In the genomic region with DNA sequence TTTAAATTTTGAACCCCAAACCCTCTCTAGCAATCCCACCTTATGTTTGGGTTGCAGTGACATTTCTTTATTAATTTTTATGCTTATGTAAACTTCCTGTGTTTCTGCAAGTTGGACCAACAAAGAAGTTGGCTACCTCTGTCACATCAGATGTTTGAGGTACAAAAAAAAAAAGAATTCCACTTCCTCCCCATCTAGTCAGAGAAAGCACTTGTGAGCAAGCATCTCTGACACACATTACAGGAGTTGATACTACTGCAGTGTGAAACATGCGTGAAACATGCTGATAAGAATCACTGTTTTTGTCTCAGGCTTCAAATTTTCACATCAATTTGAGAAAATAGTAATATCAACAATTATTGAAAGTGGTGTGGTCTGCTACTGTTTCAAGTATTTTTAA, we compare ENCODE assay signal across 9 cellular contexts. TPM values are rescaled to one million over a fixed set of nuclear protein-coding genes. Genes with fewer than 3 reads are reported as not detected.
A peak's percentile ranks its signal among the peaks of the same experiment; 100 is the strongest.
DNase-seq lines count a peak whose midpoint lies in the region; ATAC-seq, FAIRE-seq and TF ChIP-seq lines count a peak whose summit lies in the region.
"Had no signal": no experiment of that assay in that cellular context is flagged by ENCODE, and none has a peak within 500 bp of the region (broad histone marks: within the 10 kb centered on the region; RNA-seq: fewer than 3 reads in every experiment).

No MANE protein-coding gene starts in this region.

- H3K4me2 ChIP-seq in fibroblast of lung (ENCODE audit: extremely low read depth, insufficient read depth, low read length): peak overlapping the region; percentile 95

- no peak for TF ChIP-seq CTCF in fibroblast of lung (conservative IDR thresholded peaks at IDR 0.05 in 1 of 2, IDR thresholded peaks at IDR 0.05 in 1 of 2; ENCODE audit: low read depth in 1 of 2, low read length in 2 of 2)

- H3K27ac ChIP-seq in fibroblast of lung (ENCODE audit: insufficient read depth, low read length) (peak overlapping the region; percentile 94), small intestine (ENCODE audit: low read depth in 1 of 2, low read length in 1 of 2) (peak overlapping the region; percentile 93 to 99)

- peak overlapping the region; percentile 71 to 88 (median 76) for H3K4me3 ChIP-seq in fibroblast of lung (replicated peaks in 1 of 4; ENCODE audit: control extremely low read depth in 1 of 4, insufficient read depth in 1 of 4, low read depth in 3 of 4, low read length in 4 of 4)
- no peak overlapping the region for H3K4me3 ChIP-seq in small intestine (ENCODE audit: low read depth in 1 of 2, low read length in 2 of 2)

- WGBS in small intestine, 3 donors: 7 to 31% (median 9%) methylated on average over 1 of the region's 1 CpG

- H3K9ac ChIP-seq in fibroblast of lung (ENCODE audit: insufficient read depth, low read length): no peak overlapping the region

- CTCF ChIA-PET in HEK293T (lab: Yijun Ruan, JAX): no interaction called here

- POLR2A ChIA-PET in HEK293T (lab: Yijun Ruan, JAX): no interaction called here

- no peaks in the 10 kb centered on the region for H4K20me1 ChIP-seq in fibroblast of lung (ENCODE audit: control insufficient read depth, extremely low read depth, insufficient read depth, low read length)

- H3K36me3 ChIP-seq in fibroblast of lung (ENCODE audit: control insufficient read depth, insufficient read depth, low read length) (peaks cover 2% of the 10 kb centered on the region), small intestine (ENCODE audit: control insufficient read depth in 2 of 2, insufficient read depth in 2 of 2, low read length in 2 of 2) (no peaks in the 10 kb centered on the region)

- H2AFZ ChIP-seq in fibroblast of lung (ENCODE audit: low read length): no peak overlapping the region

- peaks cover 22% of the 10 kb centered on the region for H3K79me2 ChIP-seq in fibroblast of lung (ENCODE audit: control insufficient read depth, insufficient read depth, low read length)

- H3K27me3 ChIP-seq in fibroblast of lung (ENCODE audit: control insufficient read depth, insufficient read depth, low read length): no peaks in the 10 kb centered on the region
- H3K27me3 ChIP-seq in small intestine (ENCODE audit: control insufficient read depth in 2 of 2, insufficient read depth in 2 of 2, low read length in 2 of 2): no peaks in the 10 kb centered on the region

- FAIRE-seq in small intestine (lab: Jason Lieb, UNC): no peak

- H3K4me1 ChIP-seq in fibroblast of lung (ENCODE audit: control insufficient read depth, extremely low read depth, insufficient read depth, low read length) (peaks cover 11% of the 10 kb centered on the region), small intestine (ENCODE audit: control insufficient read depth in 2 of 2, insufficient read depth in 1 of 2, low read depth in 1 of 2, low read length in 1 of 2) (peaks cover 2% of the 10 kb centered on the region in 2 donors)

- DNase-seq in SIG-M5 treated with dmso at 0.1 percent for 504 hours (lab: John Stamatoyannopoulos, UW; ENCODE audit: unreplicated experiment) (peak; percentile 32), SIG-M5 (lab: John Stamatoyannopoulos, UW) (no peak), RPMI7951 (ENCODE audit: low read depth) (peak; percentile 17), fibroblast of lung (ENCODE audit: low read depth in 2 of 2) (peak; percentile 20 to 44), small intestine (peak; percentile 45), NK-92 (lab: John Stamatoyannopoulos, UW; ENCODE audit: unreplicated experiment) (no peak), HEK293T (ENCODE audit: extremely low spot score) (no peak)

- H3K9me3 ChIP-seq in fibroblast of lung (ENCODE audit: control insufficient read depth, insufficient read depth, low read depth, low read length): no peaks in the 10 kb centered on the region
- H3K9me3 ChIP-seq in small intestine (ENCODE audit: control insufficient read depth, low read depth): no peaks in the 10 kb centered on the region

- no peak for ATAC-seq in HG03378 (IDR thresholded peaks at IDR 0.05; ENCODE audit: unreplicated experiment)

TF ChIP-seq in HEK293T, 16 proteins besides CTCF, POLR2A, EP300 and RAD21:
- no peak for TF ChIP-seq NFRKB (IDR thresholded peaks at IDR 0.05)
- no peak for TF ChIP-seq BHLHE40 (IDR thresholded peaks at IDR 0.05; ENCODE audit: borderline replicate concordance)
- TF ChIP-seq SUZ12 (IDR thresholded peaks at IDR 0.05): no peak
- TF ChIP-seq, protein P1, sequence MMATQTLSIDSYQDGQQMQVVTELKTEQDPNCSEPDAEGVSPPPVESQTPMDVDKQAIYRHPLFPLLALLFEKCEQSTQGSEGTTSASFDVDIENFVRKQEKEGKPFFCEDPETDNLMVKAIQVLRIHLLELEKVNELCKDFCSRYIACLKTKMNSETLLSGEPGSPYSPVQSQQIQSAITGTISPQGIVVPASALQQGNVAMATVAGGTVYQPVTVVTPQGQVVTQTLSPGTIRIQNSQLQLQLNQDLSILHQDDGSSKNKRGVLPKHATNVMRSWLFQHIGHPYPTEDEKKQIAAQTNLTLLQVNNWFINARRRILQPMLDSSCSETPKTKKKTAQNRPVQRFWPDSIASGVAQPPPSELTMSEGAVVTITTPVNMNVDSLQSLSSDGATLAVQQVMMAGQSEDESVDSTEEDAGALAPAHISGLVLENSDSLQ (IDR thresholded peaks at IDR 0.05): no peak
- no peak for TF ChIP-seq HDGF (IDR thresholded peaks at IDR 0.05; ENCODE audit: borderline replicate concordance)
- no peak for TF ChIP-seq ARNT (IDR thresholded peaks at IDR 0.05)
- TF ChIP-seq LEF1 (IDR thresholded peaks at IDR 0.05; ENCODE audit: borderline replicate concordance): no peak
- no peak for TF ChIP-seq ELF4 (IDR thresholded peaks at IDR 0.05)
- no peak for TF ChIP-seq TARDBP (IDR thresholded peaks at IDR 0.05)
- TF ChIP-seq FOXA1 (IDR thresholded peaks at IDR 0.05): no peak
- no peak for TF ChIP-seq L3MBTL2 (conservative IDR thresholded peaks at IDR 0.05)
- no peak for TF ChIP-seq FOXM1 (IDR thresholded peaks at IDR 0.05; ENCODE audit: borderline replicate concordance)
TF ChIP-seq in HEK293T: peak in this region for 0.

RNA-seq across cellular contexts. Expression of a gene that starts 1.3 kb away (rescaled TPM):
- total RNA-seq in RPMI7951 (2014; rRNA removed; shearing (Covaris generic)): not detected in 2 replicates
- 1.7 TPM in 1 of 2 replicates, not detected in the other for total RNA-seq in fibroblast of lung
- polyA plus RNA-seq in fibroblast of lung: not detected in 2 replicates
- not detected in 2 replicates for polyA plus RNA-seq in fibroblast of lung (2012)
- polyA minus RNA-seq in fibroblast of lung (ENCODE audit: low replicate concordance): not detected in 2 replicates
- not detected for polyA plus RNA-seq in small intestine
- total RNA-seq: NCI-H460 had no signal

RNA-seq across cellular contexts. Expression of a gene that starts 47.2 kb away (rescaled TPM):
- 5.4 and 6.1 TPM in 2 replicates for total RNA-seq in RPMI7951 (2014; rRNA removed; shearing (Covaris generic))
- 7.7 and 11.1 TPM in 2 replicates for total RNA-seq in fibroblast of lung
- polyA plus RNA-seq in fibroblast of lung (6.3 and 10.6 TPM in 2 replicates), small intestine (1 to 10 TPM; 2.4 to 6.0 (median 4.7) TPM)
- polyA plus RNA-seq in fibroblast of lung (2012): 3.4 and 6.3 TPM in 2 replicates
- 64.9 and 84.2 TPM in 2 replicates for polyA minus RNA-seq in fibroblast of lung (ENCODE audit: low replicate concordance)

RNA-seq across cellular contexts. Expression of a gene that starts 47.3 kb away (rescaled TPM):
- total RNA-seq in RPMI7951 (2014; rRNA removed; shearing (Covaris generic)): 135 and 166 TPM in 2 replicates
- 35.3 and 42.6 TPM in 2 replicates for total RNA-seq in fibroblast of lung
- polyA plus RNA-seq in fibroblast of lung (100 and 103 TPM in 2 replicates), small intestine (100 to 1,000 TPM in 1 of 3 donors, 10 to 100 TPM in 2; 77.0 to 114 (median 93.8) TPM)
- polyA plus RNA-seq in fibroblast of lung (2012): 88.0 and 91.1 TPM in 2 replicates
- polyA minus RNA-seq in fibroblast of lung (ENCODE audit: low replicate concordance): 0.96 and 3.9 TPM in 2 replicates

Comparison
In these comparisons a context has a peak if more than half of its experiments do, and no peak if none do; other contexts are left out.
1. DNase-seq: peak in SIG-M5 treated with dmso at 0.1 percent for 504 hours (single experiment), RPMI7951 (single experiment), fibroblast of lung (2 of 2) and small intestine (single experiment); none in SIG-M5 (single experiment), NK-92 (single experiment) and HEK293T (single experiment).
2. H3K4me3 ChIP-seq: peak in fibroblast of lung (4 of 4); none in small intestine (0 of 2).